In genomic region chr10:6543431-6544005, GRCh38 we compare ENCODE assay signal across 11 cellular contexts. TPM values are rescaled to one million over a fixed set of nuclear protein-coding genes. Genes with fewer than 3 reads are reported as not detected.
DNase-seq lines count a peak whose midpoint lies in the region; ATAC-seq and TF ChIP-seq lines count a peak whose summit lies in the region.
"Had no signal": no experiment of that assay in that cellular context is flagged by ENCODE, and none has a peak within 500 bp of the region (broad histone marks: within the 10 kb centered on the region; RNA-seq: fewer than 3 reads in every experiment).

No MANE protein-coding gene starts in this region.

- 19 to 25% methylated on average over 9 of the region's 9 CpGs for WGBS in GM23248 (ENCODE audit: low coverage in 1 of 2, low lambda C conversion rate in 2 of 2, missing lambda C conversion rate in 2 of 2), 2 experiments
- 32% methylated on average over 9 of the region's 9 CpGs for WGBS in right cardiac atrium

- H3K79me2 ChIP-seq in GM23248 (ENCODE audit: insufficient read depth) = no peaks in the 10 kb centered on the region

- DNase-seq in activated CD8-positive, alpha-beta memory T cell treated with anti-CD3 and anti-CD28 coated beads for 48 hours (ENCODE audit: low read depth in 2 of 3, low spot score in 2 of 3) = peak; percentile 25 to 32 (median 28)
- DNase-seq in mucosa of descending colon = peak in 2 of 3 donors; percentile 29 to 61
- DNase-seq in putamen (ENCODE audit: low spot score) = no peak
- no peak for DNase-seq in anterior cingulate cortex (lab: John Stamatoyannopoulos, UW)
- DNase-seq in GM23248 = no peak
- no peak for DNase-seq in right cardiac atrium
- DNase-seq: NCI-H526 treated with DMSO at 0.1 percent for 48 hours had no signal

- H3K27ac ChIP-seq in BLaER1 treated with 17β-estradiol and CSF1 and Interleukin-3, amounts not matched to agents 10 nM and 100 nM = peak overlapping the region in 10 of 11 experiments; percentile 44 to 86 (median 80); a peak in 20 of 22 replicates
- no peak overlapping the region for H3K27ac ChIP-seq in GM23248
- H3K27ac ChIP-seq in right cardiac atrium (ENCODE audit: low read length) = no peak overlapping the region
- H3K27ac ChIP-seq: cardiac muscle cell had no signal

- H3K9me2 ChIP-seq in GM23248 (ENCODE audit: insufficient read depth) = no peaks in the 10 kb centered on the region

- TF ChIP-seq CTCF in mucosa of descending colon (IDR thresholded peaks at IDR 0.05) = no peak

- peak overlapping the region; percentile 34 to 61 (median 47); a peak in 19 of 20 replicates for H3K4me3 ChIP-seq in BLaER1 treated with 17β-estradiol and CSF1 and Interleukin-3, amounts not matched to agents 10 nM and 100 nM
- H3K4me3 ChIP-seq in mucosa of descending colon (no peak overlapping the region), GM23248 (no peak overlapping the region), right cardiac atrium (ENCODE audit: low read length) (no peak overlapping the region)
- H3K4me3 ChIP-seq: cardiac muscle cell had no signal

- in situ Hi-C loops in GM23248 (cut with MboI) = no loop called here

- no peaks in the 10 kb centered on the region for H3F3A ChIP-seq in GM23248 (ENCODE audit: insufficient read depth)

- intact Hi-C loops in mucosa of descending colon (cut with DNase I, micrococcal nuclease) (no loop called here), right cardiac atrium (cut with DNase I) (no loop called here)

- H3K36me3 ChIP-seq in BLaER1 treated with 17β-estradiol and CSF1 and Interleukin-3, amounts not matched to agents 10 nM and 100 nM = no peaks in the 10 kb centered on the region
- H3K36me3 ChIP-seq in mucosa of descending colon (ENCODE audit: low read depth) (no peaks in the 10 kb centered on the region), GM23248 (ENCODE audit: low read depth) (no peaks in the 10 kb centered on the region)
- H3K36me3 ChIP-seq: cardiac muscle cell had no signal

- peaks cover 0 to 11% (median 0%) of the 10 kb centered on the region in 11 experiments; a peak in 5 of 22 replicates for H3K9me3 ChIP-seq in BLaER1 treated with 17β-estradiol and CSF1 and Interleukin-3, amounts not matched to agents 10 nM and 100 nM (replicated peaks in 1 of 11)
- H3K9me3 ChIP-seq in mucosa of descending colon (no peaks in the 10 kb centered on the region), GM23248 (ENCODE audit: low read depth) (no peaks in the 10 kb centered on the region), right cardiac atrium (ENCODE audit: control insufficient read depth, low read length) (no peaks in the 10 kb centered on the region)

- no peak overlapping the region for H2AFZ ChIP-seq in GM23248

- H4K20me1 ChIP-seq in BLaER1 treated with 17β-estradiol and CSF1 and Interleukin-3, amounts not matched to agents 10 nM and 100 nM = no peaks in the 10 kb centered on the region
- no peaks in the 10 kb centered on the region for H4K20me1 ChIP-seq in GM23248 (ENCODE audit: insufficient read depth)

- H3K4me2 ChIP-seq in BLaER1 treated with 17β-estradiol and CSF1 and Interleukin-3, amounts not matched to agents 10 nM and 100 nM = peak overlapping the region; percentile 74 to 92 (median 85)
- no peak overlapping the region for H3K4me2 ChIP-seq in GM23248 (ENCODE audit: unreplicated experiment)

- peak overlapping the region; percentile 3 to 77 (median 66); a peak in 21 of 22 replicates for H3K9ac ChIP-seq in BLaER1 treated with 17β-estradiol and CSF1 and Interleukin-3, amounts not matched to agents 10 nM and 100 nM
- H3K9ac ChIP-seq in GM23248 = no peak overlapping the region

- ATAC-seq in HG03460 (IDR thresholded peaks at IDR 0.05; ENCODE audit: unreplicated experiment) = peak; percentile 58
- ATAC-seq in mucosa of descending colon = peak; percentile 56
- no peak for ATAC-seq in right cardiac atrium
- ATAC-seq: HCT116 had no signal

- no peaks in the 10 kb centered on the region for H3K27me3 ChIP-seq in BLaER1 treated with 17β-estradiol and CSF1 and Interleukin-3, amounts not matched to agents 10 nM and 100 nM
- H3K27me3 ChIP-seq in GM23248 (replicated peaks; ENCODE audit: insufficient read depth) (peaks cover 4% of the 10 kb centered on the region; the same call in 1 of the 2 replicates), right cardiac atrium (ENCODE audit: control insufficient read depth, insufficient read depth) (no peaks in the 10 kb centered on the region)
- H3K27me3 ChIP-seq: cardiac muscle cell had no signal

- peaks cover 16 to 45% (median 36%) of the 10 kb centered on the region in 10 experiments for H3K4me1 ChIP-seq in BLaER1 treated with 17β-estradiol and CSF1 and Interleukin-3, amounts not matched to agents 10 nM and 100 nM
- H3K4me1 ChIP-seq in mucosa of descending colon (ENCODE audit: low read depth) = no peaks in the 10 kb centered on the region
- no peaks in the 10 kb centered on the region for H3K4me1 ChIP-seq in GM23248 (ENCODE audit: insufficient read depth)
- no peaks in the 10 kb centered on the region for H3K4me1 ChIP-seq in right cardiac atrium (ENCODE audit: control insufficient read depth, insufficient read depth, low read length)

RNA-seq across cellular contexts. Expression of gene PRKCQ, which starts 36.6 kb away (rescaled TPM):
- total RNA-seq in mucosa of descending colon = 1 to 10 TPM; 1.5 to 2.2 (median 1.6) TPM
- not detected in 2 replicates for total RNA-seq in GM23248 (2014; rRNA removed; shearing (Covaris generic))
- polyA plus RNA-seq in GM23248 (2016; fragmentation: Nextera tagmentation; extraction: Ambion mirVana) = not detected in 2 replicates
- under 1 TPM; 0.17 to 0.25 (median 0.22) TPM for total RNA-seq in right cardiac atrium
- polyA plus RNA-seq in right cardiac atrium = 0.05 TPM

Comparison
In these comparisons a context has a peak if more than half of its experiments do, and no peak if none do; other contexts are left out.
1. H3K27ac ChIP-seq: peak in BLaER1 treated with 17β-estradiol and CSF1 and Interleukin-3, amounts not matched to agents 10 nM and 100 nM (10 of 11); none in GM23248 (single experiment) and right cardiac atrium (single experiment).
2. H3K4me3 ChIP-seq: peak in BLaER1 treated with 17β-estradiol and CSF1 and Interleukin-3, amounts not matched to agents 10 nM and 100 nM (10 of 10); none in mucosa of descending colon (single experiment), GM23248 (single experiment) and right cardiac atrium (single experiment).
3. ATAC-seq: peak in HG03460 (single experiment) and mucosa of descending colon (single experiment); none in right cardiac atrium (0 of 2).
4. DNase-seq: peak in activated CD8-positive, alpha-beta memory T cell treated with anti-CD3 and anti-CD28 coated beads for 48 hours (3 of 3) and mucosa of descending colon (2 of 3); none in putamen (single experiment), anterior cingulate cortex (0 of 58), GM23248 (single experiment) and right cardiac atrium (0 of 3).